11 cellular contexts compared by ENCODE assay signal in the genomic region with DNA sequence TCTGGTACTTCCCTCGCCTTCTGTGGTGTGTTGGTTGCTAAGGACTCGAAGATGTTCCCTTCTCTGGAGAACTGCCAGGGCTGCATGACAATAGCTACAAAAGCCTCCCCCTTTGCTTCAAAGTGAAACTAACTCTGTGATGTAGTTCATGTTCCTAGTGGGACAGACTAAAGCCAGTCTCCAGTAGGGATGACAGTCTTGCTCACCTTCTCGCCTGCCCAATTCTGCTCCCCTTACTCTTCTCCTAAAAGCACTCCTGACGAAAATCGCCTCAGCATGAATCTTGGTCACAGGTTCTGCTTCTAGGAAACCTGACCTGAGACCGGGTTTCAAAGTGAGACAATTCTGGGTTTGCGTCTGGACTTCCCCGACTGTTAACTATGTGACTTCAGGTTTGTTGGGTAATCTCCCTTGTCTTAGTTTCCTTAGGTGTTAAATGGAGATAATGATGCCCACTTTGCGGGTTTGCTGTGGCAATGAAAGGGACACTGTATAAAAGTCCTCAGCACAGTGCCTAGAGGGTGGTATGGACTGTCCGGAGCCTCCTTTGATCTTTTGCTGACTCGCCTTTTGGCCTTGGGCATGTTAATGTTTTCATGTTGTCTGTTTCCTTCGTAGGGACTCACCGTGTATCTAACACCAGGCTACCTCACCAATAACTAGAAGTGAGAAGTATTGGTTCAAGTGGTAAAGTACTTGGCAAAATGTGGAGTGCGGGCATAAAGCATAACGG. TPM values are rescaled to one million over a fixed set of nuclear protein-coding genes. Genes with fewer than 3 reads are reported as not detected.
DNase-seq lines count a peak whose midpoint lies in the region; ATAC-seq and TF ChIP-seq lines count a peak whose summit lies in the region.
"Had no signal": no experiment of that assay in that cellular context is flagged by ENCODE, and none has a peak within 500 bp of the region (broad histone marks: within the 10 kb centered on the region; RNA-seq: fewer than 3 reads in every experiment).

No MANE protein-coding gene starts in this region.

- H3K4me2 ChIP-seq in MM.1S (ENCODE audit: low read depth, low read length) (no peak overlapping the region), PC-3 (ENCODE audit: low read length) (no peak overlapping the region)

- H3K9ac ChIP-seq in MM.1S (ENCODE audit: low read length): no peak overlapping the region
- H3K9ac ChIP-seq in PC-3 (ENCODE audit: low read length): no peak overlapping the region

- ATAC-seq in HG03432 (IDR thresholded peaks at IDR 0.05; ENCODE audit: unreplicated experiment) (peak; percentile 62), right cardiac atrium (no peak), PC-3 (no peak), HG02970 (IDR thresholded peaks at IDR 0.05; ENCODE audit: low FRiP score, unreplicated experiment) (no peak)

- H3K4me3 Mint-ChIP-seq in CD8-positive, alpha-beta memory T cell: no peak overlapping the region

- WGBS in right cardiac atrium: 72% methylated on average over 15 of the region's 15 CpGs

- no peaks in the 10 kb centered on the region for H3F3A ChIP-seq in MM.1S (ENCODE audit: insufficient read depth, low read length)
- no peaks in the 10 kb centered on the region for H3F3A ChIP-seq in PC-3 (ENCODE audit: low read length, unreplicated experiment)

- BruUV-seq in PC-3 (replicated peaks; lab: Mats Ljungman, UMichigan): no TSS peak

- POLR2A ChIA-PET in CD8-positive, alpha-beta memory T cell (lab: Charles Lee): no interaction called here
- POLR2A ChIA-PET in PC-3 (lab: Charles Lee; ENCODE audit: unreplicated experiment): no interaction called here

- H3K27me3 ChIP-seq in CD8-positive, alpha-beta memory T cell (ENCODE audit: insufficient read depth, low read length, poor library complexity, severe bottlenecking): no peaks in the 10 kb centered on the region
- H3K27me3 ChIP-seq in right cardiac atrium (ENCODE audit: control insufficient read depth, insufficient read depth): no peaks in the 10 kb centered on the region
- peaks cover 6% of the 10 kb centered on the region; the same call in 1 of the 2 replicates for H3K27me3 ChIP-seq in MM.1S (replicated peaks; ENCODE audit: insufficient read depth, low read length)
- no peaks in the 10 kb centered on the region for H3K27me3 ChIP-seq in PC-3 (ENCODE audit: low read length)

- peaks cover 0 to 12% (median 2%) of the 10 kb centered on the region in 5 donors for H3K9me3 Mint-ChIP-seq in CD8-positive, alpha-beta memory T cell

- intact Hi-C loops in right cardiac atrium (cut with DNase I) (loop anchor here in 1 of 4 donors (10.0 kb wide), 1 partner anchor 65 kb away; no protein-coding TSS in a partner anchor), PC-3 (cut with micrococcal nuclease) (loop anchor here (2.0 kb wide), 1 partner anchor 25 kb away; the partner anchor contains the start of gene THRB)

- CTCF ChIA-PET in CD8-positive, alpha-beta memory T cell (lab: Charles Lee): no interaction called here
- CTCF ChIA-PET in PC-3 (lab: Charles Lee): no interaction called here

- H3K27ac Mint-ChIP-seq in CD8-positive, alpha-beta memory T cell: no peak overlapping the region

- H3K4me1 Mint-ChIP-seq in CD8-positive, alpha-beta memory T cell: no peaks in the 10 kb centered on the region

- no peak overlapping the region for H2AFZ ChIP-seq in MM.1S (ENCODE audit: low read length)
- H2AFZ ChIP-seq in PC-3 (ENCODE audit: low read length): no peak overlapping the region

- peaks cover 19 to 26% of the 10 kb centered on the region in 2 donors for H3K27me3 Mint-ChIP-seq in CD8-positive, alpha-beta memory T cell

- H3K79me2 ChIP-seq in MM.1S (ENCODE audit: low read length) (no peaks in the 10 kb centered on the region), PC-3 (ENCODE audit: low read length) (no peaks in the 10 kb centered on the region)

- H3K9me2 ChIP-seq in MM.1S (replicated peaks; ENCODE audit: insufficient read depth, low read length): no peaks in the 10 kb centered on the region
- H3K9me2 ChIP-seq in PC-3 (replicated peaks; ENCODE audit: low read length): no peaks in the 10 kb centered on the region

- peak overlapping the region; percentile 21 for H3K4me3 ChIP-seq in CD8-positive, alpha-beta memory T cell (ENCODE audit: low read length)
- no peak overlapping the region for H3K4me3 ChIP-seq in right cardiac atrium (ENCODE audit: low read length)
- H3K4me3 ChIP-seq in MM.1S (ENCODE audit: low read length): no peak overlapping the region
- no peak overlapping the region for H3K4me3 ChIP-seq in PC-3 (ENCODE audit: low read length)
- H3K4me3 ChIP-seq: SK-N-MC had no signal

- no peak for TF ChIP-seq CTCF in GM20000 (IDR thresholded peaks at IDR 0.05; ENCODE audit: extremely low read depth, missing control alignments)
- no peak for TF ChIP-seq CTCF in MM.1S (IDR thresholded peaks at IDR 0.05; ENCODE audit: low read length)
- TF ChIP-seq CTCF in PC-3 (conservative IDR thresholded peaks at IDR 0.05; ENCODE audit: low read depth, low read length): no peak

- no peak for DNase-seq in CD8-positive, alpha-beta memory T cell
- DNase-seq in GM20000 (ENCODE audit: low spot score): peak; percentile 55
- DNase-seq in right cardiac atrium: peak in 2 of 3 donors; percentile 24 to 29
- DNase-seq in NCI-H1092 treated with DMSO at 0.1 percent for 48 hours (lab: John Stamatoyannopoulos, UW): no peak
- DNase-seq in MM.1S: no peak
- no peak for DNase-seq in PC-3
- DNase-seq: activated naive CD4-positive, alpha-beta T cell treated with Interleukin-2 at 50 U/mL for 16 hours; EL had no signal

- no peaks in the 10 kb centered on the region for H3K4me1 ChIP-seq in CD8-positive, alpha-beta memory T cell (ENCODE audit: insufficient read depth, low read length)
- H3K4me1 ChIP-seq in right cardiac atrium (ENCODE audit: control insufficient read depth, insufficient read depth, low read length) (no peaks in the 10 kb centered on the region), MM.1S (ENCODE audit: low read length) (no peaks in the 10 kb centered on the region), PC-3 (ENCODE audit: insufficient read depth, low read length) (peaks cover 37% of the 10 kb centered on the region)

- H3K9me3 ChIP-seq in CD8-positive, alpha-beta memory T cell (ENCODE audit: low read length): no peaks in the 10 kb centered on the region
- H3K9me3 ChIP-seq in right cardiac atrium (ENCODE audit: control insufficient read depth, low read length) (no peaks in the 10 kb centered on the region), MM.1S (replicated peaks; ENCODE audit: insufficient read depth, low read length) (no peaks in the 10 kb centered on the region), PC-3 (ENCODE audit: low read length) (no peaks in the 10 kb centered on the region)

- H4K20me1 ChIP-seq in MM.1S (ENCODE audit: insufficient read depth, low read length) (no peaks in the 10 kb centered on the region), PC-3 (ENCODE audit: low read length) (no peaks in the 10 kb centered on the region)

- no peaks in the 10 kb centered on the region for H3K36me3 ChIP-seq in CD8-positive, alpha-beta memory T cell (ENCODE audit: insufficient read depth, low read length)
- no peaks in the 10 kb centered on the region for H3K36me3 ChIP-seq in MM.1S (replicated peaks; ENCODE audit: insufficient read depth, low read length)
- no peaks in the 10 kb centered on the region for H3K36me3 ChIP-seq in PC-3 (ENCODE audit: low read depth, low read length)

- H3K36me3 Mint-ChIP-seq in CD8-positive, alpha-beta memory T cell: peaks cover 0 to 6% (median 0%) of the 10 kb centered on the region in 3 donors

- peak overlapping the region; percentile 19 for H3K27ac ChIP-seq in CD8-positive, alpha-beta memory T cell (ENCODE audit: low read depth, low read length)
- H3K27ac ChIP-seq in right cardiac atrium (ENCODE audit: low read length) (no peak overlapping the region), MM.1S (ENCODE audit: low read length) (no peak overlapping the region), PC-3 (ENCODE audit: low read length) (no peak overlapping the region)
- H3K27ac ChIP-seq: SK-N-MC had no signal

RNA-seq across cellular contexts. Expression of gene THRB, which starts 24.9 kb away (rescaled TPM):
- total RNA-seq in CD8-positive, alpha-beta memory T cell: not detected
- polyA plus RNA-seq in CD8-positive, alpha-beta memory T cell: not detected
- total RNA-seq in right cardiac atrium (10 to 100 TPM; 16.1 to 25.0 (median 21.3) TPM), PC-3 (2014; rRNA removed) (7.0 and 9.7 TPM in 2 replicates)
- 5.3 TPM for polyA plus RNA-seq in right cardiac atrium

Comparison
In these comparisons a context has a peak if more than half of its experiments do, and no peak if none do; other contexts are left out.
1. DNase-seq: peak in GM20000 (single experiment) and right cardiac atrium (2 of 3); none in CD8-positive, alpha-beta memory T cell (0 of 5), NCI-H1092 treated with DMSO at 0.1 percent for 48 hours (single experiment), MM.1S (single experiment) and PC-3 (single experiment).